In the genomic region with DNA sequence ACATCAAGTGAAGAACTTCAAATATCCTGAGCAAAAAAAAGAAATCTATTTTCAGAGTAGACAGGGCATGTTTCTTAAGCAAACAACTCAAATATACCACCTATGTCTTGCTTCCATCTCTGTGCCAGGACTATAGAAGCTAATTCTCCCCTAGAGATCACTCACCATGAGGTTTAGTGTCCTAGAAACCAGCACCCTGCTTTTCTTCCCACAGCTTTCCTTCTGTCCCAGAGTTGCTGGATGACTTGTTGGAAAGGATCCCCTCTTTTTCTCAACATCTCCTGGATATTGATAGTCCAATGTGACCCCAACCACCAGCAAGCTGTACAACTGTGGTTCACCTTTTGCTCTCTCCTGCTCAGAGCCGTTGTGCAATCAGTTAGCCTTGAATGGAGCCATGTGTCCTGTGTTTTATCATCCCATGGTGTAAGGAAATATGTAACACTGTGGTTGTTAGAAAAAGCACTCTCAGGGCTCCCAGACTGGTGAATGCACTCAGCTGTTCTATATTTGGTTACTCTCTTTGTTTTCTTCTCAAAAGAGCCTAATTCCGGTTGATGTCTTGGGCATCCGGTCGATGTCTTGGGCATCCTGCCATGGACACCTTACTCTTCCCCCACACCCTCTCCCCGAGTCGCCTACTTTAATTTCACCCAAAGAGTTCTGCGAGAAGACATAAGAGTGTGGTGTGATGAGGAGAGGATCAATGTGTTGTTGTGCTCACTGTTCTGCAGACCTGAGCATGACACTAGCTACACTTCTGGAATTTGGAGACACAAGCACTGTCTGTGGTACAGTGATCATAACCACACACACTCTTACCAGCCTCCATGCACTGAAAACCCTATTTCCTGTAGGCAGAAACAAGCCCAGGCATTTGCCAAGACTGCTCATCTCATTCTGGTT, we compare ENCODE assay signal across 8 cellular contexts. TPM values are rescaled to one million over a fixed set of nuclear protein-coding genes. Genes with fewer than 3 reads are reported as not detected.
DNase-seq lines count a peak whose midpoint lies in the region; ATAC-seq lines count a peak whose summit lies in the region.

No MANE protein-coding gene starts in this region.

- DNase-seq in NCI-H226 (peak; percentile 27), renal cortical epithelial cell (ENCODE audit: low read depth) (peak; percentile 76), NCI-H774 (lab: John Stamatoyannopoulos, UW) (no peak), cortex of kidney (lab: John Stamatoyannopoulos, UW) (no peak), HPDE6-E6E7 (ENCODE audit: extremely low spot score) (no peak)
- DNase-seq in central memory CD4-positive, alpha-beta T cell: peak; percentile 34

- ATAC-seq in GM18909 (IDR thresholded peaks at IDR 0.05; ENCODE audit: poor library complexity, unreplicated experiment) (peak; percentile 66), HG03280 (IDR thresholded peaks at IDR 0.05; ENCODE audit: unreplicated experiment) (no peak)

RNA-seq across cellular contexts. Expression of a gene that starts 1.7 kb away (rescaled TPM):
- total RNA-seq in renal cortical epithelial cell: 0.75 and 1.2 TPM in 2 replicates

Comparison
In these comparisons a context has a peak if more than half of its experiments do, and no peak if none do; other contexts are left out.
1. DNase-seq: peak in NCI-H226 (single experiment), central memory CD4-positive, alpha-beta T cell (single experiment) and renal cortical epithelial cell (single experiment); none in NCI-H774 (single experiment), cortex of kidney (single experiment) and HPDE6-E6E7 (single experiment).